In the genomic region with DNA sequence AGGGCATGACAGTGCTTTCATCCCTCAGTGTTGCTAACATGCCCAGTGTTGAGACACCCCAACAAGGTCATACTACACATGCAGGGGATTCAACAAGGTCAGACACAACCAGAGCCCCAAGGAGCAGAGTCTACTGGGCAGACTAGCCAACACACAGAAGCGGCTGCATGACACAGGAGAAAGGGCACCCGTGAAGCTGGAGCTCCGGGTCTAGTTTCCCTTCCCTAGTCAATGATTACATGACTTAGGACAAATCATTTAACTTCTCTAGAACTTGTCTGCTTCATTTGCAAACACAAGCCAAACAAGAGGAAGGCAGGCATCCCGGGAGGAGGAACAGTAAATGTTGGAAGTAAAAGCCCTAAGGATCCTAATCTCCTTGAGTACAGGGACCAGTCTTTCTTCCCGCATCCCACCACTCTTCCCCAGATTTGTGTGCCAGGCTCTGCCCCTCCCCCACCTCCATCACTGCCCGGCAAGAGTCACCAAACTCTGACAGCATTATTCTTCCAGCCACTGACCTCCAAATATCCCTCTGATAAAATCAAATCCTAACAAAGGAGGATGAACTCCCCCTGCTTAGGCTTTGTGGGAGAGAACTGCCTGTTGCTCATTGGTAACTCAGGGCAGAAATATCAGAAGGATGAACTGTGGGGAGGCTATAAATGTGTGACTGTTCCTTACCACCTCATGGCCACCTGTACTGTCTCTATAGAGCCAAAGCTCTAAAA, we compare ENCODE assay signal across 13 cellular contexts.
DNase-seq lines count a peak whose midpoint lies in the region; ATAC-seq and TF ChIP-seq lines count a peak whose summit lies in the region.
"Had no signal": no experiment of that assay in that cellular context is flagged by ENCODE, and none has a peak within 500 bp of the region (broad histone marks: within the 10 kb centered on the region; RNA-seq: fewer than 3 reads in every experiment).

No MANE protein-coding gene starts in this region.

- H3K9me3 ChIP-seq in body of pancreas = no peaks in the 10 kb centered on the region
- no peaks in the 10 kb centered on the region for H3K9me3 ChIP-seq in thoracic aorta

- H3K36me3 ChIP-seq in body of pancreas (replicated peaks in 1 of 2; ENCODE audit: insufficient read depth in 1 of 2, low read depth in 2 of 2) (no peaks in the 10 kb centered on the region), thoracic aorta (no peaks in the 10 kb centered on the region)

- 22 to 44% methylated on average over 6 of the region's 6 CpGs for WGBS in body of pancreas, 2 donors

- TF ChIP-seq CTCF in body of pancreas (IDR thresholded peaks at IDR 0.05) (no peak), thoracic aorta (IDR thresholded peaks at IDR 0.05) (no peak)

- H3K27me3 ChIP-seq in body of pancreas (no peaks in the 10 kb centered on the region), thoracic aorta (replicated peaks; ENCODE audit: insufficient read depth) (no peaks in the 10 kb centered on the region)

- H3K27ac ChIP-seq in body of pancreas (no peak overlapping the region), thoracic aorta (peak overlapping the region; percentile 22 to 55)

- TF ChIP-seq POLR2A in body of pancreas (IDR thresholded peaks at IDR 0.05) = no peak

- peak; percentile 69 for DNase-seq in HK-2 (ENCODE audit: unreplicated experiment)
- DNase-seq in body of pancreas = peak in 2 of 4 donors; percentile 31 to 38
- DNase-seq in medulla oblongata (ENCODE audit: extremely low spot score) = peak; percentile 56
- no peak for DNase-seq in thoracic aorta (ENCODE audit: low spot score)
- DNase-seq in anterior cingulate cortex (lab: John Stamatoyannopoulos, UW) = no peak
- no peak for DNase-seq in OCI-M1 (lab: John Stamatoyannopoulos, UW)
- no peak for DNase-seq in NCI-H82 treated with DMSO at 0.1 percent for 48 hours (lab: John Stamatoyannopoulos, UW; ENCODE audit: unreplicated experiment)
- DNase-seq: activated CD8-positive, alpha-beta T cell treated with anti-CD3 and anti-CD28 coated beads, Interleukin-2, amount 10 ng/mL, durations not matched to agents 7 days and 5 days; activated effector memory CD4-positive, alpha-beta T cell treated with Interleukin-2 at 50 U/mL for 16 hours; NCI-H1092; NCI-H2227 treated with DMSO at 0.1 percent for 48 hours; posterior cingulate gyrus; SW 1271 had no signal

- intact Hi-C loops in body of pancreas (cut with DNase I) = no loop called here

- peaks cover 11% of the 10 kb centered on the region for H3K4me1 ChIP-seq in body of pancreas
- peaks cover 47 to 76% of the 10 kb centered on the region in 2 donors for H3K4me1 ChIP-seq in thoracic aorta (ENCODE audit: control insufficient read depth in 1 of 2, low read depth in 2 of 2)

- no peak overlapping the region for H3K4me3 ChIP-seq in body of pancreas
- H3K4me3 ChIP-seq in thoracic aorta = no peak overlapping the region

- peak; percentile 48 for ATAC-seq in body of pancreas
- no peak for ATAC-seq in thoracic aorta (ENCODE audit: insufficient number of reproducible peaks, low FRiP score, low read depth)
- ATAC-seq: activated CD8-positive, alpha-beta T cell treated with anti-CD3 and anti-CD28 coated beads, Interleukin-2, amount 10 ng/mL, durations not matched to agents 7 days and 5 days had no signal

Comparison
In these comparisons a context has a peak if more than half of its experiments do, and no peak if none do; other contexts are left out.
1. DNase-seq: peak in HK-2 (single experiment) and medulla oblongata (single experiment); none in thoracic aorta (single experiment), anterior cingulate cortex (0 of 58), OCI-M1 (single experiment) and NCI-H82 treated with DMSO at 0.1 percent for 48 hours (single experiment).
2. H3K27ac ChIP-seq: peak in thoracic aorta (2 of 2); none in body of pancreas (0 of 4).